16 cellular contexts compared by ENCODE assay signal in the genomic region with DNA sequence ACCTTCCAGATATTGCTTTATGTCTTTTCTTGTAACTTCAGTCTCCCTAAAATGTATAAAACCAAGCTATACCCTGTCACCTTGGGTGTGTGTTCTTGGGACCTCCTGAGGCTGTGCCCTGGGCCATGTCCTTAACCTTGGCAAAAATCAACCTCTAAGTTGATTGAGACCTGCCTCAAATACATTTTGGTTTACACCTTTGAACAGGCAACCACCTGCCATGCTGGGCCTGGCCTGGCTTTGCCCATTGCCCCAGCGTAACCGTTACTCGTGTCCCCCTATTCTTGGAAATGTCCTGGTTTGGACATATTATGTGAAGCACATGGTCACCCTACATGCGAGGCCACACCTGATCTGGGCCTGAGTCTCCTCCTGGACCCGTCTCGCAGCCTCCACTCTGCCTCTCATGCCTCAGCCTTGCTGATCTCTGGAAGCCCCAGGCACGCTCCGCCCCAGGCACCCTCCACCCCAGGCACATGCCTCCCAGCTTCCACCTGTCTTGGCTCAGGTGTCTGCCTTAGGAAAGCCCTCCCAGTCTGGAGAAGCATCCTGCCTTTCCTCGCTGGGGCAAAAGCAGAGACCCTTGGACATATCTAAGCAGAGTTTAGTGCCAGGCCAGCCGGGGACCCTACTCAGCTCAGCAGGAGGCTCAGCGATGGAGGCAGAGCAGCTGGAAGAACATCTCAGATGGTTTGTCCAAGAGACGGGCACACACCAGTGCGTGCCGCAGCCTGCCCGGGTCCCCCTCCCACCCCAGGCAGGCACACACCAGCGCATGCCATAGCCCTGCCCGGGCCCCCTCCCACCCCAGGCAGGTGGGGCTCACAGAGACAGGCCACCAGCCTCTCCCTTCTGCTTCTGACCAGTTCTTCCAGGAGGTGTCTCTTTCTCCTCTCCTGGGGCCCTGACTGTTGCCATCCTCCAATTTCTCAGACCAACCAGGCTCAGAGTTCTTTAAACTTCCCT. TPM values are rescaled to one million over a fixed set of nuclear protein-coding genes. Genes with fewer than 3 reads are reported as not detected.
DNase-seq lines count a peak whose midpoint lies in the region; ATAC-seq and TF ChIP-seq lines count a peak whose summit lies in the region.
"Had no signal": no experiment of that assay in that cellular context is flagged by ENCODE, and none has a peak within 500 bp of the region (broad histone marks: within the 10 kb centered on the region; RNA-seq: fewer than 3 reads in every experiment).

No MANE protein-coding gene starts in this region.

- POLR2A ChIA-PET in PC-3 (lab: Charles Lee; ENCODE audit: unreplicated experiment): no interaction called here

- no peaks in the 10 kb centered on the region for H3K36me3 ChIP-seq in testis (ENCODE audit: low read depth, missing control alignments)
- no peaks in the 10 kb centered on the region for H3K36me3 ChIP-seq in PC-3 (ENCODE audit: low read depth, low read length)

- H2AFZ ChIP-seq in PC-3 (ENCODE audit: low read length): no peak overlapping the region

- CTCF ChIA-PET in activated CD8-positive, alpha-beta memory T cell treated with anti-CD3 and anti-CD28 coated beads, Interleukin-2, amount 10 ng/mL, durations not matched to agents 7 days and 5 days (lab: Charles Lee): no interaction called here
- CTCF ChIA-PET in PC-3 (lab: Charles Lee): no interaction called here

- H3F3A ChIP-seq in PC-3 (ENCODE audit: low read length, unreplicated experiment): no peaks in the 10 kb centered on the region

- DNase-seq in activated CD8-positive, alpha-beta memory T cell treated with anti-CD3 and anti-CD28 coated beads, Interleukin-2, amount 10 ng/mL, durations not matched to agents 7 days and 5 days: peak; percentile 22
- no peak for DNase-seq in activated CD8-positive, alpha-beta memory T cell treated with anti-CD3 and anti-CD28 coated beads for 24 hours
- DNase-seq in endothelial cell (ENCODE audit: low spot score) (no peak), neural crest cell (ENCODE audit: low read depth, low spot score) (no peak), testis (peak; percentile 10), PC-3 (no peak)
- DNase-seq in activated effector memory CD4-positive, alpha-beta T cell treated with Interleukin-2 at 50 U/mL for 16 hours: no peak
- DNase-seq: CD8-positive, alpha-beta memory T cell; DMS53; GF-D8 had no signal

- peaks cover 10% of the 10 kb centered on the region for H3K27me3 Mint-ChIP-seq in activated CD8-positive, alpha-beta memory T cell treated with anti-CD3 and anti-CD28 coated beads, Interleukin-2, amount 10 ng/mL, durations not matched to agents 7 days and 5 days
- H3K27me3 Mint-ChIP-seq in endothelial cell (ENCODE audit: unreplicated experiment) (peaks cover 3% of the 10 kb centered on the region), neural crest cell (ENCODE audit: low read depth) (peaks cover 18% of the 10 kb centered on the region)

- no peak overlapping the region for H3K27ac Mint-ChIP-seq in activated CD8-positive, alpha-beta memory T cell treated with anti-CD3 and anti-CD28 coated beads, Interleukin-2, amount 10 ng/mL, durations not matched to agents 7 days and 5 days
- H3K27ac Mint-ChIP-seq in endothelial cell (ENCODE audit: unreplicated experiment): peak overlapping the region; percentile 7
- H3K27ac Mint-ChIP-seq in neural crest cell (ENCODE audit: unreplicated experiment): peak overlapping the region; percentile 5
- H3K27ac Mint-ChIP-seq: CD14-positive monocyte had no signal

- H3K27ac ChIP-seq in testis: no peak overlapping the region
- H3K27ac ChIP-seq in PC-3 (ENCODE audit: low read length): no peak overlapping the region
- H3K27ac ChIP-seq: 22Rv1 had no signal

- H3K4me1 ChIP-seq in testis: no peaks in the 10 kb centered on the region
- H3K4me1 ChIP-seq in PC-3 (ENCODE audit: insufficient read depth, low read length): no peaks in the 10 kb centered on the region

- H3K9me2 ChIP-seq in PC-3 (replicated peaks; ENCODE audit: low read length): no peaks in the 10 kb centered on the region

- no peak overlapping the region for H3K4me3 Mint-ChIP-seq in activated CD8-positive, alpha-beta memory T cell treated with anti-CD3 and anti-CD28 coated beads, Interleukin-2, amount 10 ng/mL, durations not matched to agents 7 days and 5 days
- H3K4me3 Mint-ChIP-seq in endothelial cell (ENCODE audit: unreplicated experiment) (no peak overlapping the region), neural crest cell (no peak overlapping the region)
- H3K4me3 Mint-ChIP-seq: CD14-positive monocyte had no signal

- no peaks in the 10 kb centered on the region for H3K36me3 Mint-ChIP-seq in activated CD8-positive, alpha-beta memory T cell treated with anti-CD3 and anti-CD28 coated beads, Interleukin-2, amount 10 ng/mL, durations not matched to agents 7 days and 5 days
- H3K36me3 Mint-ChIP-seq in endothelial cell (ENCODE audit: low read depth, unreplicated experiment) (peaks cover 3% of the 10 kb centered on the region), neural crest cell (ENCODE audit: low read depth) (no peaks in the 10 kb centered on the region)
- H3K36me3 Mint-ChIP-seq: CD14-positive monocyte; CD8-positive, alpha-beta memory T cell had no signal

- no peak for TF ChIP-seq POLR2A in testis (IDR thresholded peaks at IDR 0.05)

- no peak overlapping the region for H3K4me2 ChIP-seq in PC-3 (ENCODE audit: low read length)

- intact Hi-C loops in testis (cut with DNase I; ENCODE audit: low total_unique reads): no loop called here
- intact Hi-C loops in PC-3 (cut with micrococcal nuclease): no loop called here

- BruUV-seq in PC-3 (replicated peaks; lab: Mats Ljungman, UMichigan): no TSS peak

- no peaks in the 10 kb centered on the region for H4K20me1 ChIP-seq in PC-3 (ENCODE audit: low read length)

- H3K4me1 Mint-ChIP-seq in activated CD8-positive, alpha-beta memory T cell treated with anti-CD3 and anti-CD28 coated beads, Interleukin-2, amount 10 ng/mL, durations not matched to agents 7 days and 5 days: peaks cover 3% of the 10 kb centered on the region
- H3K4me1 Mint-ChIP-seq in endothelial cell (ENCODE audit: unreplicated experiment) (no peaks in the 10 kb centered on the region), neural crest cell (peaks cover 5% of the 10 kb centered on the region)

- WGBS in testis, 2 donors: 91 to 92% methylated on average over 15 to 17 of the region's 17 CpGs

- no peak overlapping the region for H3K9ac ChIP-seq in PC-3 (ENCODE audit: low read length)

- no peaks in the 10 kb centered on the region for H3K79me2 ChIP-seq in PC-3 (ENCODE audit: low read length)

- no peaks in the 10 kb centered on the region for H3K9me3 Mint-ChIP-seq in activated CD8-positive, alpha-beta memory T cell treated with anti-CD3 and anti-CD28 coated beads, Interleukin-2, amount 10 ng/mL, durations not matched to agents 7 days and 5 days (ENCODE audit: low read depth)
- no peaks in the 10 kb centered on the region for H3K9me3 Mint-ChIP-seq in endothelial cell (ENCODE audit: unreplicated experiment)
- no peaks in the 10 kb centered on the region for H3K9me3 Mint-ChIP-seq in neural crest cell
- H3K9me3 Mint-ChIP-seq: CD8-positive, alpha-beta memory T cell had no signal

- no peaks in the 10 kb centered on the region for H3K27me3 ChIP-seq in testis
- peaks cover 45% of the 10 kb centered on the region for H3K27me3 ChIP-seq in PC-3 (ENCODE audit: low read length)

- no peak for ATAC-seq in activated CD8-positive, alpha-beta memory T cell treated with anti-CD3 and anti-CD28 coated beads, Interleukin-2, amount 10 ng/mL, durations not matched to agents 7 days and 5 days
- ATAC-seq in GM21526 (IDR thresholded peaks at IDR 0.05; ENCODE audit: low FRiP score, unreplicated experiment) (no peak), PC-3 (no peak)

- no peak for TF ChIP-seq CTCF in endothelial cell (IDR thresholded peaks at IDR 0.05; ENCODE audit: unreplicated experiment)
- TF ChIP-seq CTCF in neural crest cell (conservative IDR thresholded peaks at IDR 0.05): no peak
- no peak for TF ChIP-seq CTCF in testis (IDR thresholded peaks at IDR 0.05)
- no peak for TF ChIP-seq CTCF in PC-3 (conservative IDR thresholded peaks at IDR 0.05; ENCODE audit: low read depth, low read length)

- H3K4me3 ChIP-seq in testis: no peak overlapping the region
- H3K4me3 ChIP-seq in PC-3 (ENCODE audit: low read length): no peak overlapping the region

- no peaks in the 10 kb centered on the region for H3K9me3 ChIP-seq in testis
- H3K9me3 ChIP-seq in PC-3 (ENCODE audit: low read length): no peaks in the 10 kb centered on the region

RNA-seq across cellular contexts. Expression of gene VIPR2, which starts 4.0 kb away (rescaled TPM):
- under 1 TPM in 1 of 2 experiments, not detected in 1; 0.05 TPM for total RNA-seq in activated CD8-positive, alpha-beta memory T cell treated with anti-CD3 and anti-CD28 coated beads, Interleukin-2, amount 10 ng/mL, durations not matched to agents 7 days and 5 days
- total RNA-seq in endothelial cell (ENCODE audit: unreplicated experiment) (2.4 TPM), neural crest cell (0.09 and 0.16 TPM in 2 replicates), testis (1 to 10 TPM; 4.9 to 5.3 TPM), PC-3 (2014; rRNA removed) (not detected in 2 replicates)
- polyA plus RNA-seq in testis (ENCODE audit: insufficient read depth, low read depth, low replicate concordance): 2.5 TPM
- total RNA-seq: A673, HT-29 had no signal
- polyA plus RNA-seq: BJ, CD14-positive monocyte had no signal

Comparison
In these comparisons a context has a peak if more than half of its experiments do, and no peak if none do; other contexts are left out.
1. DNase-seq: peak in activated CD8-positive, alpha-beta memory T cell treated with anti-CD3 and anti-CD28 coated beads, Interleukin-2, amount 10 ng/mL, durations not matched to agents 7 days and 5 days (single experiment) and testis (single experiment); none in activated CD8-positive, alpha-beta memory T cell treated with anti-CD3 and anti-CD28 coated beads for 24 hours (single experiment), endothelial cell (single experiment), neural crest cell (single experiment), activated effector memory CD4-positive, alpha-beta T cell treated with Interleukin-2 at 50 U/mL for 16 hours (single experiment) and PC-3 (single experiment).